24 cellular contexts compared by ENCODE assay signal in the genomic region with DNA sequence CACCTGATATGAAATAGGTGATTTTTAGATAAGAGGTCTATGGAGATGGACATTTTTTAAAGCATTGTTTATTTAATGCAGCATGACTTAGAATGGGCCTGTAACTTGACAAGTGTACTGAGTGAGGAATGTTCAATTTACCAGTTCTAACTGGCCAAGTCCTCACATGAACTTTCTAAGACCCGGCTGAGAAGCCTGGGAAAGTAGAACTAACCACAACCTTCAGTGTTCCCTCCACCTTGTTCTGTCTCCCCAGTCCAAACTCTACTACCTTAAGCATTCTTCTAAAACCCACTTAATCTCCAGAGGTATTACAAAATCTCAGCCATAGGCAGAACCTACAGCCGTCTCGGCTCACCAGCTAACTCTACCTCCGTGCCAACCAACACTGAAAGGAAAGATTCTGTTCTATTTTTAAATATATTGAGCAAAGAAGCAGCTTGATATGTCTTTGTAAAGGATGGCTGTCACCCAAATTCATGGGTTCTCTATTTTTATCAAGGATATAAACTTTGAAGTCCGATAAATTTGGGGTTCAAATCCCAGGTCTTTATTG. TPM values are rescaled to one million over a fixed set of nuclear protein-coding genes. Genes with fewer than 3 reads are reported as not detected.
DNase-seq lines count a peak whose midpoint lies in the region; ATAC-seq, FAIRE-seq and TF ChIP-seq lines count a peak whose summit lies in the region.
"Had no signal": no experiment of that assay in that cellular context is flagged by ENCODE, and none has a peak within 500 bp of the region (broad histone marks: within the 10 kb centered on the region; RNA-seq: fewer than 3 reads in every experiment).

No MANE protein-coding gene starts in this region.

- H3K4me3 ChIP-seq in bronchial epithelial cell (ENCODE audit: low read depth, low read length) (no peak overlapping the region), kidney (ENCODE audit: low read length in 2 of 2) (peak overlapping the region; percentile 25 to 26), retinal pigment epithelial cell (ENCODE audit: low read length) (peak overlapping the region; percentile 9)
- H3K4me3 ChIP-seq: pancreas, PC-9 had no signal

- ATAC-seq in GM19328 (IDR thresholded peaks at IDR 0.05; ENCODE audit: unreplicated experiment): no peak
- ATAC-seq in HG03280 (IDR thresholded peaks at IDR 0.05; ENCODE audit: unreplicated experiment): no peak
- ATAC-seq: natural killer cell treated with Interleukin-12 subunit alpha and Interleukin-12 subunit beta and Interleukin-15 and Interleukin-18, amount 100 ng/mL, for 72 hours had no signal

- TF ChIP-seq POLR2A in H54 (IDR thresholded peaks at IDR 0.05; ENCODE audit: low read depth, low read length): no peak

- H3K9me3 ChIP-seq in kidney (ENCODE audit: control insufficient read depth in 1 of 2, low read length in 2 of 2): no peaks in the 10 kb centered on the region
- H3K9me3 ChIP-seq: pancreas had no signal

- peak overlapping the region; percentile 26 to 32 for H3K9ac ChIP-seq in kidney (ENCODE audit: low read length in 2 of 2)

- no peaks in the 10 kb centered on the region for H3K36me3 ChIP-seq in bronchial epithelial cell (ENCODE audit: control insufficient read depth, insufficient read depth, low read length)
- H3K36me3 ChIP-seq in kidney (ENCODE audit: control insufficient read depth in 1 of 2, insufficient read depth in 2 of 2, low read length in 2 of 2): peaks cover 0 to 16% of the 10 kb centered on the region in 2 donors
- H3K36me3 ChIP-seq: pancreas had no signal

- H3K27me3 ChIP-seq in bronchial epithelial cell (ENCODE audit: control insufficient read depth, insufficient read depth, low read length): no peaks in the 10 kb centered on the region
- H3K27me3 ChIP-seq: pancreas had no signal

- intact Hi-C loops in kidney (cut with DNase I): no loop called here

- H3K27ac ChIP-seq in kidney (ENCODE audit: low read depth in 2 of 2, low read length in 2 of 2): peak overlapping the region; percentile 83 to 88
- H3K27ac ChIP-seq: PC-9 had no signal

- no peak for FAIRE-seq in bronchial epithelial cell (lab: Jason Lieb, UNC)
- no peak for FAIRE-seq in kidney (lab: Jason Lieb, UNC)
- FAIRE-seq in H54 (lab: Jason Lieb, UNC): no peak
- FAIRE-seq: pancreas had no signal

- DNase-seq in HT1080 (ENCODE audit: low read depth) (peak; percentile 1), bronchial epithelial cell (ENCODE audit: low read depth) (peak; percentile 74), kidney (no peak), retinal pigment epithelial cell (ENCODE audit: low read depth) (peak; percentile 97), H54 (ENCODE audit: insufficient read length, low spot score) (no peak)
- DNase-seq in activated CD8-positive, alpha-beta memory T cell treated with anti-CD3 and anti-CD28 coated beads for 24 hours: no peak
- DNase-seq: ACHN; activated CD4-positive, alpha-beta memory T cell treated with anti-CD3 and anti-CD28 coated beads, Interleukin-2, amount 10 ng/mL, durations not matched to agents 7 days and 5 days; activated effector memory CD4-positive, alpha-beta T cell treated with Interleukin-2 at 50 U/mL for 16 hours; activated naive CD8-positive, alpha-beta T cell treated with anti-CD3 and anti-CD28 coated beads for 36 hours; activated T-cell treated with anti-CD3 and anti-CD28 coated beads for 4 hours; cortex of kidney; GDM1; H7; kidney glomerular epithelial cell; MV-4-11; NCI-H510A treated with DMSO at 0.1 percent for 48 hours; NK-92 treated with Interleukin-12 subunit alpha and Interleukin-12 subunit beta, amount 100 ng/mL, for 24 hours; pancreas; PC-9; SIG-M5 had no signal

- TF ChIP-seq CTCF in bronchial epithelial cell (IDR thresholded peaks at IDR 0.05; ENCODE audit: insufficient read depth, low read length, severe bottlenecking) (no peak), kidney (IDR thresholded peaks at IDR 0.05; ENCODE audit: borderline replicate concordance, extremely low read depth, insufficient read depth) (no peak), retinal pigment epithelial cell (conservative IDR thresholded peaks at IDR 0.05; ENCODE audit: low read depth, low read length) (no peak)

- peaks cover 29 to 34% of the 10 kb centered on the region in 2 donors for H3K4me1 ChIP-seq in kidney (ENCODE audit: control insufficient read depth in 1 of 2, insufficient read depth in 1 of 2, low read depth in 1 of 2, low read length in 2 of 2)
- H3K4me1 ChIP-seq: pancreas had no signal

RNA-seq across cellular contexts. Expression of a gene that starts 6.8 kb away (rescaled TPM):
- 1.6 and 2.1 TPM in 2 replicates for total RNA-seq in HT1080 (2014; rRNA removed; shearing (Covaris generic))
- 0.27 and 0.68 TPM in 2 replicates for polyA plus RNA-seq in HT1080 (2015; cell fraction: cytosol; rRNA removed)
- polyA plus RNA-seq in HT1080 (2015; cell fraction: nucleus; rRNA removed): 0.54 and 0.75 TPM in 2 replicates
- total RNA-seq in bronchial epithelial cell (1.6 and 8.7 TPM in 2 replicates), kidney (80.8 TPM)
- 22.8 TPM for polyA plus RNA-seq in kidney (ENCODE audit: insufficient read depth, low read depth, low replicate concordance)
- total RNA-seq: activated CD4-positive, alpha-beta memory T cell treated with anti-CD3 and anti-CD28 coated beads, Interleukin-2, amount 10 ng/mL, durations not matched to agents 7 days and 5 days; activated naive CD8-positive, alpha-beta T cell treated with anti-CD3 and anti-CD28 coated beads for 36 hours; natural killer cell treated with Interleukin-12 subunit alpha and Interleukin-12 subunit beta and Interleukin-15 and Interleukin-18, amount 100 ng/mL, for 72 hours; PC-9 had no signal

Comparison
In these comparisons a context has a peak if more than half of its experiments do, and no peak if none do; other contexts are left out.
1. DNase-seq: peak in HT1080 (single experiment), bronchial epithelial cell (single experiment) and retinal pigment epithelial cell (single experiment); none in kidney (single experiment), activated CD8-positive, alpha-beta memory T cell treated with anti-CD3 and anti-CD28 coated beads for 24 hours (single experiment) and H54 (single experiment).